ENCODE assay signal across 25 cellular contexts in the genomic region with DNA sequence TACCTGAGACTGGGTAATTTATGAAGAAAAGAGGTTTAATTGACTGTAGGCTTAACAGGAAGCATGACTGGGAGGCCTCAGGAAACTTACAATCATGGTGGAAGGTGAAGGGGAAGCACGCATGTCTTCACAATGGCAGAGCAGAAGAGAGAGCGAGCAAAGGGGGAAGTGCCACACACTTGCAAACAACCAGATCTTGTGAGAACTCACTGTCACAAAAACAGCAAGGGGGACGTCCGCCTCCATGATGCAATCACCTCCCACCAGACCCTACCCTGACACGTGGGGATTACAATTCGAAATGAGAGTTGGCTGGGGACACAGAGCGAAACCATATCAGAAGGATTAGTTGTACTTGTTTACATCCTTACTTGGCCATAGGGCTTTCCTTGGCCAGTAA. TPM values are rescaled to one million over a fixed set of nuclear protein-coding genes. Genes with fewer than 3 reads are reported as not detected.
DNase-seq lines count a peak whose midpoint lies in the region; ATAC-seq and TF ChIP-seq lines count a peak whose summit lies in the region.
"Had no signal": no experiment of that assay in that cellular context is flagged by ENCODE, and none has a peak within 500 bp of the region (broad histone marks: within the 10 kb centered on the region; RNA-seq: fewer than 3 reads in every experiment).

No MANE protein-coding gene starts in this region.

- H3K27ac ChIP-seq in HL-60 (replicated peaks) (peak overlapping the region; percentile 33), neutrophil (peak overlapping the region; percentile 91), hepatocyte (no peak overlapping the region)
- H3K27ac ChIP-seq: adrenal gland, dorsolateral prefrontal cortex, ovary had no signal

- ATAC-seq in WTC11 (no peak), HG02870 (IDR thresholded peaks at IDR 0.05; ENCODE audit: unreplicated experiment) (no peak)
- no peak for ATAC-seq in activated CD4-positive, CD25-positive, alpha-beta regulatory T cell treated with anti-CD3 and anti-CD28 coated beads, Interleukin-2, amount 50 U/mL, for 24 hours
- ATAC-seq: activated T-cell treated with anti-CD3 and anti-CD28 coated beads, Interleukin-2, amount 50 U/mL, for 4 hours; CD8-positive, alpha-beta T cell; HepG2; left ventricle myocardium superior had no signal

- POLR2A ChIA-PET in WTC11 (lab: Charles Lee) = no interaction called here

- H3K9me3 Mint-ChIP-seq in WTC11 = peaks cover 8% of the 10 kb centered on the region; the same call in 1 of the 2 replicates
- H3K9me3 Mint-ChIP-seq: activated T-cell treated with anti-CD3 and anti-CD28 coated beads, Interleukin-2, amount 50 U/mL, for 4 hours; brain; CD8-positive, alpha-beta T cell; nephron had no signal

- no peaks in the 10 kb centered on the region for H4K20me1 ChIP-seq in hepatocyte (ENCODE audit: insufficient read depth, poor library complexity, severe bottlenecking)

- H3K36me3 ChIP-seq in neutrophil = peaks cover 24% of the 10 kb centered on the region
- H3K36me3 ChIP-seq in hepatocyte (replicated peaks; ENCODE audit: insufficient read depth, low read depth) = no peaks in the 10 kb centered on the region
- H3K36me3 ChIP-seq: adrenal gland, ovary had no signal

- DNase-seq in NOMO-1 treated with DMSO at 0.1 percent for 48 hours (lab: John Stamatoyannopoulos, UW; ENCODE audit: unreplicated experiment) (peak; percentile 30), NOMO-1 treated with dmso at 0.1 percent for 144 hours (lab: John Stamatoyannopoulos, UW; ENCODE audit: unreplicated experiment) (no peak), HL-60 (ENCODE audit: low read depth in 1 of 2, low spot score in 1 of 2) (peak; percentile 38 to 63), WTC11 (ENCODE audit: low spot score) (no peak), hepatocyte (ENCODE audit: low spot score) (no peak)
- DNase-seq: 8988T; activated naive CD4-positive, alpha-beta T cell; activated T-cell treated with anti-CD3 and anti-CD28 coated beads, Interleukin-2, amount 50 U/mL, for 4 hours; adrenal gland; CD8-positive, alpha-beta T cell; cerebellar nuclear complex; DMS 273 treated with DMSO at 0.1 percent for 48 hours; dorsolateral prefrontal cortex; left ventricle myocardium superior; NCI-H1105; NCI-H1930; NCI-H524 treated with DMSO at 0.1 percent for 48 hours; ovary; substantia nigra had no signal

- H3K4me1 Mint-ChIP-seq in WTC11 = peaks cover 29% of the 10 kb centered on the region
- H3K4me1 Mint-ChIP-seq: brain had no signal

- H3K27me3 ChIP-seq in HL-60 (ENCODE audit: insufficient read depth, poor library complexity, severe bottlenecking) = no peaks in the 10 kb centered on the region
- H3K27me3 ChIP-seq in neutrophil = no peaks in the 10 kb centered on the region
- H3K27me3 ChIP-seq in hepatocyte = no peaks in the 10 kb centered on the region
- H3K27me3 ChIP-seq: adrenal gland, dorsolateral prefrontal cortex, ovary had no signal

- 70% methylated on average over 7 of the region's 7 CpGs for WGBS in hepatocyte (ENCODE audit: low lambda C conversion rate, missing lambda C conversion rate)

- peaks cover 8 to 29% of the 10 kb centered on the region in 2 experiments for H3K4me1 ChIP-seq in neutrophil (ENCODE audit: control insufficient read depth in 1 of 2, insufficient read depth in 1 of 2, low read depth in 1 of 2, low read length in 1 of 2)
- no peaks in the 10 kb centered on the region for H3K4me1 ChIP-seq in hepatocyte (ENCODE audit: insufficient read depth)

- H3K9me2 ChIP-seq in hepatocyte (replicated peaks; ENCODE audit: insufficient read depth) = no peaks in the 10 kb centered on the region

- H3K36me3 Mint-ChIP-seq in WTC11 = peaks cover 31% of the 10 kb centered on the region

- no peak overlapping the region for H3K4me2 ChIP-seq in hepatocyte

- H2AFZ ChIP-seq in hepatocyte = no peak overlapping the region

- CTCF ChIA-PET in WTC11 (lab: Charles Lee) = no interaction called here

- H3K27me3 Mint-ChIP-seq in WTC11 (ENCODE audit: low read depth) = no peaks in the 10 kb centered on the region
- H3K27me3 Mint-ChIP-seq: brain had no signal

- no peak for TF ChIP-seq CTCF in HL-60 (IDR thresholded peaks at IDR 0.05; ENCODE audit: insufficient read depth, low read length)
- no peak for TF ChIP-seq CTCF in WTC11 (IDR thresholded peaks at IDR 0.05)
- no peak for TF ChIP-seq CTCF in neutrophil (IDR thresholded peaks at IDR 0.05)
- no peak for TF ChIP-seq CTCF in hepatocyte (IDR thresholded peaks at IDR 0.05; ENCODE audit: poor library complexity)

- H3K9me3 ChIP-seq in neutrophil (no peaks in the 10 kb centered on the region), hepatocyte (ENCODE audit: low read depth) (no peaks in the 10 kb centered on the region)
- H3K9me3 ChIP-seq: adrenal gland, ovary had no signal

- no peaks in the 10 kb centered on the region for H3K79me2 ChIP-seq in hepatocyte

- peak overlapping the region; percentile 8; the same call in 1 of the 2 replicates for H3K27ac Mint-ChIP-seq in WTC11
- H3K27ac Mint-ChIP-seq: brain; CD8-positive, alpha-beta T cell; nephron had no signal

- H3K4me3 ChIP-seq in HL-60 (replicated peaks; ENCODE audit: insufficient read depth, low read length) (no peak overlapping the region), neutrophil (ENCODE audit: low read depth in 1 of 2, low read length in 1 of 2) (no peak overlapping the region), hepatocyte (no peak overlapping the region)
- H3K4me3 ChIP-seq: adrenal gland, dorsolateral prefrontal cortex, ovary had no signal

- H3K4me3 Mint-ChIP-seq in WTC11 = no peak overlapping the region
- H3K4me3 Mint-ChIP-seq: activated T-cell treated with anti-CD3 and anti-CD28 coated beads, Interleukin-2, amount 50 U/mL, for 4 hours; brain; CD8-positive, alpha-beta T cell; nephron had no signal

TF ChIP-seq in WTC11, 78 proteins besides CTCF, POLR2A, EP300 and RAD21:
- TF ChIP-seq TEAD4 (CRISPR knock-in tag; IDR thresholded peaks at IDR 0.05) = no peak

RNA-seq across cellular contexts. Expression of gene FIG4, which starts 49.7 kb away (rescaled TPM):
- total RNA-seq in WTC11 (2021) (21.3 to 24.8 TPM (median 24.3 TPM) in 3 replicates), hepatocyte (10.9 and 16.5 TPM in 2 replicates)
- 8.0 and 11.8 TPM in 2 replicates for polyA plus RNA-seq in hepatocyte

RNA-seq across cellular contexts. Expression of gene AK9, which starts 49.8 kb away (rescaled TPM):
- 3.7 to 4.6 TPM (median 4.3 TPM) in 3 replicates for total RNA-seq in WTC11 (2021)
- 9.5 and 15.2 TPM in 2 replicates for total RNA-seq in hepatocyte
- 8.2 and 10.1 TPM in 2 replicates for polyA plus RNA-seq in hepatocyte

Comparison
In these comparisons a context has a peak if more than half of its experiments do, and no peak if none do; other contexts are left out.
1. DNase-seq: peak in NOMO-1 treated with DMSO at 0.1 percent for 48 hours (single experiment) and HL-60 (2 of 2); none in NOMO-1 treated with dmso at 0.1 percent for 144 hours (single experiment), WTC11 (single experiment) and hepatocyte (single experiment).